ENCODE assay signal across 19 cellular contexts in genomic region chr2:161400076-161400475, GRCh38. TPM values are rescaled to one million over a fixed set of nuclear protein-coding genes. Genes with fewer than 3 reads are reported as not detected.
"Had no signal": no experiment of that assay in that cellular context is flagged by ENCODE, and none has a peak within 500 bp of the region (broad histone marks: within the 10 kb centered on the region; RNA-seq: fewer than 3 reads in every experiment).

No MANE protein-coding gene starts in this region.

- H3K27ac ChIP-seq: coronary artery, epithelial cell of prostate, right atrium auricular region, uterus had no signal

- H3K4me3 ChIP-seq: coronary artery, right atrium auricular region, smooth muscle cell, uterus had no signal

- DNase-seq: activated CD4-positive, alpha-beta memory T cell treated with anti-CD3 and anti-CD28 coated beads, Interleukin-2, amount 10 ng/mL, durations not matched to agents 7 days and 5 days; activated CD4-positive, CD25-positive, alpha-beta regulatory T cell treated with anti-CD3 and anti-CD28 coated beads, Interleukin-2, amount 50 U/mL, for 72 hours; activated gamma-delta T cell; activated naive CD8-positive, alpha-beta T cell treated with anti-CD3 and anti-CD28 coated beads, Interleukin-2, amount 10 ng/mL, durations not matched to agents 7 days and 5 days; activated T-cell treated with anti-CD3 and anti-CD28 coated beads, Interleukin-2, amount 50 U/mL, for 48 hours; central memory CD4-positive, alpha-beta T cell; effector CD8-positive, alpha-beta T cell; glutamatergic neuron; natural killer cell; nucleus accumbens; uterus had no signal

- H3K9me3 ChIP-seq: right atrium auricular region, uterus had no signal

- H3K27me3 ChIP-seq: right atrium auricular region, uterus had no signal

- H3K36me3 ChIP-seq: uterus had no signal

- H3K4me2 ChIP-seq: smooth muscle cell had no signal

- H3K4me1 ChIP-seq: right atrium auricular region, uterus had no signal

- ATAC-seq: left lobe of liver, natural killer cell had no signal

RNA-seq across cellular contexts. Expression of gene TBR1, which starts 16.0 kb away (rescaled TPM):
- total RNA-seq: activated CD4-positive, alpha-beta memory T cell treated with anti-CD3 and anti-CD28 coated beads, Interleukin-2, amount 10 ng/mL, durations not matched to agents 7 days and 5 days; activated naive CD8-positive, alpha-beta T cell treated with anti-CD3 and anti-CD28 coated beads, Interleukin-2, amount 10 ng/mL, durations not matched to agents 7 days and 5 days; fibroblast of villous mesenchyme; left lobe of liver; mucosa of gallbladder; natural killer cell; posterior vena cava; right atrium auricular region; uterus had no signal
- polyA plus RNA-seq: smooth muscle cell had no signal
